ENCODE assay signal across 22 cellular contexts in the genomic region with DNA sequence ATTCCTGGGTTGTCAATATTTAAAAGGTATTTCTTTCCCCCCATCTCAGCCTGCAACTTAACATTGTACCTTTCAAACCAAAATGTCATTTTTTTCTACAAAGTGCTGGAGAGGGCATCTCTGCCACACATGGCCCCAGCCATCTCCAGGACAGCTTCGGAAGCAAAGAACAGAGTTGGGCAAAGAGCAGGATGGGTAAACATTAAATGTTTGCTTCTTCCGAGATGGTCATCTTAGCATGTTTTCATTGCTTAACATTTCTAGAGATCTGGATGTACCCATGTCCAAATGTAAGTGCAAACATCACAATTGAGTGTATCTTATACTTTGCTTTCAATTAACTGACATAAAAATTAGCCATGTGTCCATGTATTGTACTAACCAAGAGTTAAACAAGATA. TPM values are rescaled to one million over a fixed set of nuclear protein-coding genes. Genes with fewer than 3 reads are reported as not detected.
"Had no signal": no experiment of that assay in that cellular context is flagged by ENCODE, and none has a peak within 500 bp of the region (broad histone marks: within the 10 kb centered on the region; RNA-seq: fewer than 3 reads in every experiment).

No MANE protein-coding gene starts in this region.

- ATAC-seq: gastroesophageal sphincter; left cardiac atrium; left ventricle myocardium superior; naive thymus-derived CD4-positive, alpha-beta T cell; stimulated activated naive CD8-positive, alpha-beta T cell treated with anti-CD3 and anti-CD28 coated beads, Interleukin-15, Interleukin-2, amounts not matched to agents 100 U/mL and 50 U/mL, for 24 hours had no signal

- H3K4me3 Mint-ChIP-seq: dendritic cell treated with granulocyte-macrophage colony-stimulating factor and Interleukin-4, amounts not matched to agents 40 ng/mL and 50 ng/mL, for 4 days; naive thymus-derived CD4-positive, alpha-beta T cell; neural crest cell had no signal

- H3K36me3 ChIP-seq: esophagus squamous epithelium, sigmoid colon, suprapubic skin, thyroid gland, uterus had no signal

- H3K4me1 ChIP-seq: gastroesophageal sphincter, sigmoid colon, suprapubic skin, uterus had no signal

- H3K4me3 ChIP-seq: esophagus squamous epithelium, gastroesophageal sphincter, sigmoid colon, skin epidermis, suprapubic skin, thyroid gland, upper lobe of left lung, uterus had no signal

- H3K4me1 Mint-ChIP-seq: neural crest cell had no signal

- H3K27me3 ChIP-seq: esophagus squamous epithelium, gastroesophageal sphincter, sigmoid colon, suprapubic skin, thyroid gland, upper lobe of left lung, uterus had no signal

- H3K27me3 Mint-ChIP-seq: dendritic cell treated with granulocyte-macrophage colony-stimulating factor and Interleukin-4, amounts not matched to agents 40 ng/mL and 50 ng/mL, for 4 days; naive thymus-derived CD4-positive, alpha-beta T cell had no signal

- H3K9me3 ChIP-seq: esophagus squamous epithelium, gastroesophageal sphincter, sigmoid colon, suprapubic skin, thyroid gland, upper lobe of left lung, uterus had no signal

- DNase-seq: esophagus squamous epithelium; foreskin fibroblast; glutamatergic neuron; left cardiac atrium; left ventricle myocardium superior; mammary epithelial cell; naive thymus-derived CD4-positive, alpha-beta T cell; posterior cingulate gyrus; sigmoid colon; stimulated activated CD4-positive, alpha-beta T cell treated with anti-CD3 and anti-CD28 coated beads, Interleukin-2, amount 100 ng/mL, for 24 hours; stimulated activated CD4-positive, alpha-beta T cell treated with anti-CD3 and anti-CD28 coated beads, Interleukin-4, amount 100 ng/mL, for 4 hours; stimulated activated naive CD8-positive, alpha-beta T cell treated with anti-CD3 and anti-CD28 coated beads, Interleukin-15, Interleukin-2, amounts not matched to agents 100 U/mL and 50 U/mL, for 24 hours; thyroid gland; upper lobe of left lung; uterus had no signal

- H3K9me3 Mint-ChIP-seq: dendritic cell treated with granulocyte-macrophage colony-stimulating factor and Interleukin-4, amounts not matched to agents 40 ng/mL and 50 ng/mL, for 4 days; naive thymus-derived CD4-positive, alpha-beta T cell had no signal

- H3K27ac ChIP-seq: esophagus squamous epithelium, gastroesophageal sphincter, sigmoid colon, skin epidermis, suprapubic skin, upper lobe of left lung, uterus had no signal

- FAIRE-seq: colon, keratinocyte had no signal

RNA-seq across cellular contexts. Expression of a gene that starts 14.3 kb away (rescaled TPM):
- total RNA-seq: naive thymus-derived CD4-positive, alpha-beta T cell; neural crest cell had no signal
- polyA plus RNA-seq: keratinocyte had no signal
